Comparison of ENCODE assay signal across 8 cellular contexts in genomic region chr3:31004025-31004678, GRCh38.
DNase-seq lines count a peak whose midpoint lies in the region; ATAC-seq and TF ChIP-seq lines count a peak whose summit lies in the region.
"Had no signal": no experiment of that assay in that cellular context is flagged by ENCODE, and none has a peak within 500 bp of the region (broad histone marks: within the 10 kb centered on the region; RNA-seq: fewer than 3 reads in every experiment).

No MANE protein-coding gene starts in this region.

- ATAC-seq in GM19324 (IDR thresholded peaks at IDR 0.05; ENCODE audit: low FRiP score, unreplicated experiment) (peak; percentile 64), HG03060 (IDR thresholded peaks at IDR 0.05; ENCODE audit: low read depth, unreplicated experiment) (peak; percentile 54)
- ATAC-seq in activated CD8-positive, alpha-beta T cell treated with anti-CD3 and anti-CD28 coated beads for 36 hours: no peak

- CTCF ChIA-PET in activated CD8-positive, alpha-beta T cell treated with anti-CD3 and anti-CD28 coated beads for 36 hours (lab: Charles Lee): no interaction called here

- no peaks in the 10 kb centered on the region for H3K27me3 Mint-ChIP-seq in activated CD8-positive, alpha-beta T cell treated with anti-CD3 and anti-CD28 coated beads for 36 hours

- no peak overlapping the region for H3K27ac Mint-ChIP-seq in activated CD8-positive, alpha-beta T cell treated with anti-CD3 and anti-CD28 coated beads for 36 hours

- no peak for TF ChIP-seq CTCF in activated CD8-positive, alpha-beta T cell treated with anti-CD3 and anti-CD28 coated beads for 36 hours (IDR thresholded peaks at IDR 0.05)

- no peaks in the 10 kb centered on the region for H3K36me3 Mint-ChIP-seq in activated CD8-positive, alpha-beta T cell treated with anti-CD3 and anti-CD28 coated beads for 36 hours (ENCODE audit: low read depth)

- no peak overlapping the region for H3K4me3 Mint-ChIP-seq in activated CD8-positive, alpha-beta T cell treated with anti-CD3 and anti-CD28 coated beads for 36 hours

- H3K4me1 Mint-ChIP-seq in activated CD8-positive, alpha-beta T cell treated with anti-CD3 and anti-CD28 coated beads for 36 hours (ENCODE audit: low read depth): peaks cover 3% of the 10 kb centered on the region

- DNase-seq in astrocyte of the hippocampus (ENCODE audit: low read depth, low spot score) (peak; percentile 86), pulmonary artery endothelial cell (ENCODE audit: low read depth, low spot score) (peak; percentile 77), NCI-H526 treated with DMSO at 0.1 percent for 48 hours (lab: John Stamatoyannopoulos, UW) (no peak), DMS53 treated with DMSO at 0.1 percent for 48 hours (lab: John Stamatoyannopoulos, UW; ENCODE audit: unreplicated experiment) (no peak)
- no peak for DNase-seq in activated CD8-positive, alpha-beta T cell treated with anti-CD3 and anti-CD28 coated beads for 36 hours
- DNase-seq: activated CD4-positive, alpha-beta T cell treated with anti-CD3 and anti-CD28 coated beads for 4 hours had no signal

- H3K9me3 Mint-ChIP-seq in activated CD8-positive, alpha-beta T cell treated with anti-CD3 and anti-CD28 coated beads for 36 hours: peaks cover 2% of the 10 kb centered on the region

- intact Hi-C loops in activated CD8-positive, alpha-beta T cell treated with anti-CD3 and anti-CD28 coated beads for 36 hours (cut with micrococcal nuclease): no loop called here

- POLR2A ChIA-PET in activated CD8-positive, alpha-beta T cell treated with anti-CD3 and anti-CD28 coated beads for 36 hours (lab: Charles Lee): no interaction called here

Comparison
In these comparisons a context has a peak if more than half of its experiments do, and no peak if none do; other contexts are left out.
1. DNase-seq: peak in astrocyte of the hippocampus (single experiment) and pulmonary artery endothelial cell (single experiment); none in NCI-H526 treated with DMSO at 0.1 percent for 48 hours (single experiment), DMS53 treated with DMSO at 0.1 percent for 48 hours (single experiment) and activated CD8-positive, alpha-beta T cell treated with anti-CD3 and anti-CD28 coated beads for 36 hours (single experiment).